Comparison of ENCODE assay signal across 1 cellular context in the genomic region with DNA sequence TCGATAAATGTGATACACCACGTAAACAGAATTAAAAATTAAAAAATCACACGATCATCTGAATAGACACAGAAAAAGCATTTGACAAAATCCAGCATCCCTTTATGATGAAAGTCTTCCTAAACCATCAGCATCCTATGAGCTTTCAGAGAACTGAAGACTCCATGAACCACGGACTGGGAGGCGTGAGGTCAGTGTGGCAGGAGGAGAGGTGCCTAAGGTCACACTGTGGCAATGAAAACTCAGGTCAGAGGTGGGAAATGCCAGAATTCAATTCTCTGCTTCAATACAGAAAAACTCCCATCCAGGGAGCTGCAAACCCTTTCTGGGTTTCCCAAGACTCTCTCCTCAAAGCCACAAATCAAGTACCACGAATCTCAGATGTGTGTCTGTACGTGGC.
TF ChIP-seq lines count a peak whose summit lies in the region.

No MANE protein-coding gene starts in this region.

TF ChIP-seq in GM23338, 12 proteins besides CTCF, POLR2A, EP300 and RAD21:
- TF ChIP-seq, protein P1, sequence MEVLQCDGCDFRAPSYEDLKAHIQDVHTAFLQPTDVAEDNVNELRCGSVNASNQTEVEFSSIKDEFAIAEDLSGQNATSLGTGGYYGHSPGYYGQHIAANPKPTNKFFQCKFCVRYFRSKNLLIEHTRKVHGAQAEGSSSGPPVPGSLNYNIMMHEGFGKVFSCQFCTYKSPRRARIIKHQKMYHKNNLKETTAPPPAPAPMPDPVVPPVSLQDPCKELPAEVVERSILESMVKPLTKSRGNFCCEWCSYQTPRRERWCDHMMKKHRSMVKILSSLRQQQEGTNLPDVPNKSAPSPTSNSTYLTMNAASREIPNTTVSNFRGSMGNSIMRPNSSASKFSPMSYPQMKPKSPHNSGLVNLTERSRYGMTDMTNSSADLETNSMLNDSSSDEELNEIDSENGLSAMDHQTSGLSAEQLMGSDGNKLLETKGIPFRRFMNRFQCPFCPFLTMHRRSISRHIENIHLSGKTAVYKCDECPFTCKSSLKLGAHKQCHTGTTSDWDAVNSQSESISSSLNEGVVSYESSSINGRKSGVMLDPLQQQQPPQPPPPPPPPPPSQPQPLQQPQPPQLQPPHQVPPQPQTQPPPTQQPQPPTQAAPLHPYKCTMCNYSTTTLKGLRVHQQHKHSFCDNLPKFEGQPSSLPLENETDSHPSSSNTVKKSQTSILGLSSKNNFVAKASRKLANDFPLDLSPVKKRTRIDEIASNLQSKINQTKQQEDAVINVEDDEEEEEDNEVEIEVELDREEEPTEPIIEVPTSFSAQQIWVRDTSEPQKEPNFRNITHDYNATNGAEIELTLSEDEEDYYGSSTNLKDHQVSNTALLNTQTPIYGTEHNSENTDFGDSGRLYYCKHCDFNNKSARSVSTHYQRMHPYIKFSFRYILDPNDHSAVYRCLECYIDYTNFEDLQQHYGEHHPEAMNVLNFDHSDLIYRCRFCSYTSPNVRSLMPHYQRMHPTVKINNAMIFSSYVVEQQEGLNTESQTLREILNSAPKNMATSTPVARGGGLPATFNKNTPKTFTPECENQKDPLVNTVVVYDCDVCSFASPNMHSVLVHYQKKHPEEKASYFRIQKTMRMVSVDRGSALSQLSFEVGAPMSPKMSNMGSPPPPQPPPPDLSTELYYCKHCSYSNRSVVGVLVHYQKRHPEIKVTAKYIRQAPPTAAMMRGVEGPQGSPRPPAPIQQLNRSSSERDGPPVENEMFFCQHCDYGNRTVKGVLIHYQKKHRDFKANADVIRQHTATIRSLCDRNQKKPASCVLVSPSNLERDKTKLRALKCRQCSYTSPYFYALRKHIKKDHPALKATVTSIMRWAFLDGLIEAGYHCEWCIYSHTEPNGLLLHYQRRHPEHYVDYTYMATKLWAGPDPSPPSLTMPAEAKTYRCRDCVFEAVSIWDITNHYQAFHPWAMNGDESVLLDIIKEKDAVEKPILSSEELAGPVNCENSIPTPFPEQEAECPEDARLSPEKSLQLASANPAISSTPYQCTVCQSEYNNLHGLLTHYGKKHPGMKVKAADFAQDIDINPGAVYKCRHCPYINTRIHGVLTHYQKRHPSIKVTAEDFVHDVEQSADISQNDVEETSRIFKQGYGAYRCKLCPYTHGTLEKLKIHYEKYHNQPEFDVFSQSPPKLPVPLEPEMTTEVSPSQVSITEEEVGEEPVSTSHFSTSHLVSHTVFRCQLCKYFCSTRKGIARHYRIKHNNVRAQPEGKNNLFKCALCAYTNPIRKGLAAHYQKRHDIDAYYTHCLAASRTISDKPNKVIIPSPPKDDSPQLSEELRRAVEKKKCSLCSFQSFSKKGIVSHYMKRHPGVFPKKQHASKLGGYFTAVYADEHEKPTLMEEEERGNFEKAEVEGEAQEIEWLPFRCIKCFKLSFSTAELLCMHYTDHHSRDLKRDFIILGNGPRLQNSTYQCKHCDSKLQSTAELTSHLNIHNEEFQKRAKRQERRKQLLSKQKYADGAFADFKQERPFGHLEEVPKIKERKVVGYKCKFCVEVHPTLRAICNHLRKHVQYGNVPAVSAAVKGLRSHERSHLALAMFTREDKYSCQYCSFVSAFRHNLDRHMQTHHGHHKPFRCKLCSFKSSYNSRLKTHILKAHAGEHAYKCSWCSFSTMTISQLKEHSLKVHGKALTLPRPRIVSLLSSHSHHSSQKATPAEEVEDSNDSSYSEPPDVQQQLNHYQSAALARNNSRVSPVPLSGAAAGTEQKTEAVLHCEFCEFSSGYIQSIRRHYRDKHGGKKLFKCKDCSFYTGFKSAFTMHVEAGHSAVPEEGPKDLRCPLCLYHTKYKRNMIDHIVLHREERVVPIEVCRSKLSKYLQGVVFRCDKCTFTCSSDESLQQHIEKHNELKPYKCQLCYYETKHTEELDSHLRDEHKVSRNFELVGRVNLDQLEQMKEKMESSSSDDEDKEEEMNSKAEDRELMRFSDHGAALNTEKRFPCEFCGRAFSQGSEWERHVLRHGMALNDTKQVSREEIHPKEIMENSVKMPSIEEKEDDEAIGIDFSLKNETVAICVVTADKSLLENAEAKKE (CRISPR knock-in tag; IDR thresholded peaks at IDR 0.05), result no peak
- TF ChIP-seq ZNF331 (CRISPR knock-in tag; IDR thresholded peaks at IDR 0.05; ENCODE audit: low read depth) (no peak), EZH2 (IDR thresholded peaks at IDR 0.05; ENCODE audit: low read depth, unreplicated experiment) (no peak), JUNB (IDR thresholded peaks at IDR 0.05; ENCODE audit: unreplicated experiment) (no peak), ZNF114 (CRISPR knock-in tag; IDR thresholded peaks at IDR 0.05) (no peak), NANOG (IDR thresholded peaks at IDR 0.05; ENCODE audit: borderline replicate concordance) (no peak)
- TF ChIP-seq, protein P2, sequence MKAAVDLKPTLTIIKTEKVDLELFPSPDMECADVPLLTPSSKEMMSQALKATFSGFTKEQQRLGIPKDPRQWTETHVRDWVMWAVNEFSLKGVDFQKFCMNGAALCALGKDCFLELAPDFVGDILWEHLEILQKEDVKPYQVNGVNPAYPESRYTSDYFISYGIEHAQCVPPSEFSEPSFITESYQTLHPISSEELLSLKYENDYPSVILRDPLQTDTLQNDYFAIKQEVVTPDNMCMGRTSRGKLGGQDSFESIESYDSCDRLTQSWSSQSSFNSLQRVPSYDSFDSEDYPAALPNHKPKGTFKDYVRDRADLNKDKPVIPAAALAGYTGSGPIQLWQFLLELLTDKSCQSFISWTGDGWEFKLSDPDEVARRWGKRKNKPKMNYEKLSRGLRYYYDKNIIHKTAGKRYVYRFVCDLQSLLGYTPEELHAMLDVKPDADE (IDR thresholded peaks at IDR 0.05), result no peak
- TF ChIP-seq, protein P3, sequence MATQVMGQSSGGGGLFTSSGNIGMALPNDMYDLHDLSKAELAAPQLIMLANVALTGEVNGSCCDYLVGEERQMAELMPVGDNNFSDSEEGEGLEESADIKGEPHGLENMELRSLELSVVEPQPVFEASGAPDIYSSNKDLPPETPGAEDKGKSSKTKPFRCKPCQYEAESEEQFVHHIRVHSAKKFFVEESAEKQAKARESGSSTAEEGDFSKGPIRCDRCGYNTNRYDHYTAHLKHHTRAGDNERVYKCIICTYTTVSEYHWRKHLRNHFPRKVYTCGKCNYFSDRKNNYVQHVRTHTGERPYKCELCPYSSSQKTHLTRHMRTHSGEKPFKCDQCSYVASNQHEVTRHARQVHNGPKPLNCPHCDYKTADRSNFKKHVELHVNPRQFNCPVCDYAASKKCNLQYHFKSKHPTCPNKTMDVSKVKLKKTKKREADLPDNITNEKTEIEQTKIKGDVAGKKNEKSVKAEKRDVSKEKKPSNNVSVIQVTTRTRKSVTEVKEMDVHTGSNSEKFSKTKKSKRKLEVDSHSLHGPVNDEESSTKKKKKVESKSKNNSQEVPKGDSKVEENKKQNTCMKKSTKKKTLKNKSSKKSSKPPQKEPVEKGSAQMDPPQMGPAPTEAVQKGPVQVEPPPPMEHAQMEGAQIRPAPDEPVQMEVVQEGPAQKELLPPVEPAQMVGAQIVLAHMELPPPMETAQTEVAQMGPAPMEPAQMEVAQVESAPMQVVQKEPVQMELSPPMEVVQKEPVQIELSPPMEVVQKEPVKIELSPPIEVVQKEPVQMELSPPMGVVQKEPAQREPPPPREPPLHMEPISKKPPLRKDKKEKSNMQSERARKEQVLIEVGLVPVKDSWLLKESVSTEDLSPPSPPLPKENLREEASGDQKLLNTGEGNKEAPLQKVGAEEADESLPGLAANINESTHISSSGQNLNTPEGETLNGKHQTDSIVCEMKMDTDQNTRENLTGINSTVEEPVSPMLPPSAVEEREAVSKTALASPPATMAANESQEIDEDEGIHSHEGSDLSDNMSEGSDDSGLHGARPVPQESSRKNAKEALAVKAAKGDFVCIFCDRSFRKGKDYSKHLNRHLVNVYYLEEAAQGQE (IDR thresholded peaks at IDR 0.05; ENCODE audit: unreplicated experiment), result no peak
